Comparison of ENCODE assay signal across 2 cellular contexts in the genomic region with DNA sequence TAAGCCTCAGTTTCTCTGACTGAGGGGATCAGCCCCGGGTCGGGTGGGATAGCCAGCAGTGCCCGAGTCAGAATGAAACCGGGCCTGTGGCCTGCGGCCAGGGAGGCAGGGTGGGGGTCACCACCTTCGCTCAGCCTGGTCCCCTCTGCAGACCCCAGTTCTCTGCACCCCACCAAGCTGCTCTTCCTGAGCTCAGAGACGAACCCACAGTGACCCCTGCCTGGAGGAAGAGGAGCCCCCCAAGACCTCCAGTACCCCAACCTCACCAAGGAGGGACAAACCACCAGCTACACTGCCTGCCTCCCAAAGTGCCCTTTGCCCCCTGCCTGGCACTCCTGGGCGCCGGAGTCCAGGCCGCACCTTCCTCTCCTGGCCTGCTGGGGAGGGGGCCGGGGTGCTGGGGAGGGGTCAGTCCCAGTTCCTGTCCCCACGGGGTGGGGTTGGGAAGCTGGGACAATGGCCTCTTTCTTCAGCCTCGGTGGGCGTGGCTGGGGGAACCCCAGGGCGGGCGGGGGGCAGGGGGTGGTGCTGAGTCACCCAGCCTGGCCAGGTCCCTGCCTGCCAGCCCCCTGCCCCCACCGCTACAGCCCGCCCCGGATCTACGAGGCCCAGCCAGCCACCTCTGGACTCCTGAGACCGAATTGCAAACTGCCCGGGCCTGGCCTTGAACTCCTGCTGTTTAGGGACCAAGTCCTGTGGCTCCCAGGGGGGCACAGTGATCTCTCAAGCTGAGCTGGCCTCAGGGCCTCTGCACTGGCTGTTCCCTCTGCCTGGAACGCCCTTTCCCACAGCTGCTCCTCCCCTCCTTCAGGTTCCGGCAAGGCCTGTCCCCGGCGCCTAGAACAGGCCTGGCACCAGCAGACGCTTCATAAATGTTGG.
TF ChIP-seq lines count a peak whose summit lies in the region.

No MANE protein-coding gene starts in this region.

TF ChIP-seq in GM12878, 131 proteins besides CTCF, POLR2A, EP300 and RAD21:
- peak; percentile 49 for TF ChIP-seq RUNX3 (IDR thresholded peaks at IDR 0.05; ENCODE audit: low read length)
- TF ChIP-seq ZNF217 (IDR thresholded peaks at IDR 0.05) = no peak
- peak; percentile 45; the same call in 1 of the 2 replicates for TF ChIP-seq NR2F1 (conservative IDR thresholded peaks at IDR 0.05)
- TF ChIP-seq, protein P1, sequence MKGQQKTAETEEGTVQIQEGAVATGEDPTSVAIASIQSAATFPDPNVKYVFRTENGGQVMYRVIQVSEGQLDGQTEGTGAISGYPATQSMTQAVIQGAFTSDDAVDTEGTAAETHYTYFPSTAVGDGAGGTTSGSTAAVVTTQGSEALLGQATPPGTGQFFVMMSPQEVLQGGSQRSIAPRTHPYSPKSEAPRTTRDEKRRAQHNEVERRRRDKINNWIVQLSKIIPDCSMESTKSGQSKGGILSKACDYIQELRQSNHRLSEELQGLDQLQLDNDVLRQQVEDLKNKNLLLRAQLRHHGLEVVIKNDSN (IDR thresholded peaks at IDR 0.05; ENCODE audit: borderline replicate concordance, extremely low read length, insufficient read depth, low read depth, low read length) = no peak
- no peak for TF ChIP-seq USF2 (IDR thresholded peaks at IDR 0.05; ENCODE audit: borderline replicate concordance, low read depth, low read length)
TF ChIP-seq in GM12878: peak in this region for 2.

TF ChIP-seq in HEK293T, 16 proteins besides CTCF, POLR2A, EP300 and RAD21:
- no peak for TF ChIP-seq FOXK2 (IDR thresholded peaks at IDR 0.05)
- TF ChIP-seq SUZ12 (IDR thresholded peaks at IDR 0.05) = no peak
- no peak for TF ChIP-seq FOXA1 (IDR thresholded peaks at IDR 0.05)
- TF ChIP-seq NFRKB (IDR thresholded peaks at IDR 0.05) = no peak
- TF ChIP-seq ARNT (IDR thresholded peaks at IDR 0.05) = no peak
- TF ChIP-seq ELF4 (IDR thresholded peaks at IDR 0.05) = no peak
- no peak for TF ChIP-seq ZNF384 (IDR thresholded peaks at IDR 0.05)
TF ChIP-seq in HEK293T: peak in this region for 0.
